ENCODE assay signal across 15 cellular contexts in genomic region chr16:58032710-58033293, GRCh38. TPM values are rescaled to one million over a fixed set of nuclear protein-coding genes. Genes with fewer than 3 reads are reported as not detected.
DNase-seq lines count a peak whose midpoint lies in the region; ATAC-seq, FAIRE-seq and TF ChIP-seq lines count a peak whose summit lies in the region.
"Had no signal": no experiment of that assay in that cellular context is flagged by ENCODE, and none has a peak within 500 bp of the region (broad histone marks: within the 10 kb centered on the region; RNA-seq: fewer than 3 reads in every experiment).

No MANE protein-coding gene starts in this region.

- H3K4me1 ChIP-seq in IMR-90 (ENCODE audit: control insufficient read depth, insufficient read depth, low read length): no peaks in the 10 kb centered on the region
- H3K4me1 ChIP-seq in K562 (replicated peaks in 1 of 2; ENCODE audit: control insufficient read depth in 2 of 2, insufficient read depth in 2 of 2, low read length in 2 of 2): peaks cover 33 to 61% of the 10 kb centered on the region in 2 experiments
- H3K4me1 ChIP-seq: colonic mucosa had no signal

- DNase-seq in IMR-90: no peak
- peak; percentile 55 to 78 (median 70) for DNase-seq in K562 (ENCODE audit: extremely low read depth in 1 of 4, low spot score in 3 of 4)
- peak; percentile 91 for DNase-seq in islet precursor cell
- DNase-seq in retina: peak; percentile 58
- no peak for DNase-seq in activated CD8-positive, alpha-beta T cell treated with anti-CD3 and anti-CD28 coated beads for 36 hours
- DNase-seq in natural killer cell treated with Interleukin-12 subunit alpha and Interleukin-12 subunit beta and Interleukin-15 and Interleukin-18, amount 100 ng/mL, for 72 hours (ENCODE audit: low spot score): no peak
- no peak for DNase-seq in AG08395 (ENCODE audit: low spot score)
- DNase-seq: activated effector memory CD4-positive, alpha-beta T cell treated with anti-CD3 and anti-CD28 coated beads, Interleukin-2, amount 50 U/mL, for 16 hours; CD4-positive, CD25-positive, alpha-beta regulatory T cell; colonic mucosa; NCI-H748 treated with DMSO at 0.1 percent for 48 hours; stimulated activated naive CD4-positive, alpha-beta T cell; SW 1271 had no signal

- H3K27me3 Mint-ChIP-seq in activated CD8-positive, alpha-beta T cell treated with anti-CD3 and anti-CD28 coated beads for 36 hours: no peaks in the 10 kb centered on the region
- peaks cover 0 to 8% of the 10 kb centered on the region in 2 donors for H3K27me3 Mint-ChIP-seq in natural killer cell treated with Interleukin-12 subunit alpha and Interleukin-12 subunit beta and Interleukin-15 and Interleukin-18, amount 100 ng/mL, for 72 hours
- H3K27me3 Mint-ChIP-seq: CD4-positive, CD25-positive, alpha-beta regulatory T cell had no signal

- H4K8ac ChIP-seq in IMR-90 (ENCODE audit: low read depth in 2 of 2, low read length in 2 of 2): no peak overlapping the region

- H3K4me2 ChIP-seq in IMR-90 (ENCODE audit: low read depth, low read length) (no peak overlapping the region), K562 (ENCODE audit: insufficient read depth, low read length) (no peak overlapping the region)

- H3K4me1 Mint-ChIP-seq in activated CD8-positive, alpha-beta T cell treated with anti-CD3 and anti-CD28 coated beads for 36 hours (ENCODE audit: low read depth): no peaks in the 10 kb centered on the region
- peaks cover 0 to 3% of the 10 kb centered on the region in 2 donors for H3K4me1 Mint-ChIP-seq in natural killer cell treated with Interleukin-12 subunit alpha and Interleukin-12 subunit beta and Interleukin-15 and Interleukin-18, amount 100 ng/mL, for 72 hours (ENCODE audit: low read depth in 2 of 2)
- H3K4me1 Mint-ChIP-seq: CD4-positive, CD25-positive, alpha-beta regulatory T cell had no signal

- no peak overlapping the region for H4K5ac ChIP-seq in IMR-90 (ENCODE audit: low read depth, low read length)

- no peak overlapping the region for H4K91ac ChIP-seq in IMR-90 (ENCODE audit: insufficient read depth, low read depth, low read length)

- no peak overlapping the region for H2AK5ac ChIP-seq in IMR-90 (ENCODE audit: low read depth, low read length)

- H2AFZ ChIP-seq in IMR-90 (replicated peaks; ENCODE audit: low read length, poor library complexity) (no peak overlapping the region), K562 (ENCODE audit: low read depth, low read length) (no peak overlapping the region)

- no peak for TF ChIP-seq EP300 in K562 (IDR thresholded peaks at IDR 0.05; ENCODE audit: low read length)

- BruUV-seq in IMR-90 (replicated peaks; lab: Mats Ljungman, UMichigan) (no TSS peak), K562 (replicated peaks; lab: Mats Ljungman, UMichigan) (no TSS peak)

- H3K23ac ChIP-seq in IMR-90 (ENCODE audit: low read depth, low read length): no peak overlapping the region

- H3K27me3 ChIP-seq in IMR-90 (ENCODE audit: control insufficient read depth, insufficient read depth, low read length) (peaks cover 30% of the 10 kb centered on the region), K562 (ENCODE audit: control insufficient read depth in 2 of 2, insufficient read depth in 2 of 2, low read length in 2 of 2) (no peaks in the 10 kb centered on the region)
- H3K27me3 ChIP-seq: colonic mucosa had no signal

- no peaks in the 10 kb centered on the region; the same call in 1 of the 2 replicates for H3K9me1 ChIP-seq in IMR-90 (ENCODE audit: insufficient read depth, low read length)
- peaks cover 12% of the 10 kb centered on the region for H3K9me1 ChIP-seq in K562 (ENCODE audit: control insufficient read depth, insufficient read depth, low read length)

- H3K9me3 ChIP-seq in IMR-90 (ENCODE audit: control insufficient read depth, insufficient read depth, low read length) (no peaks in the 10 kb centered on the region), K562 (replicated peaks; ENCODE audit: control insufficient read depth, insufficient read depth, low read depth, low read length) (no peaks in the 10 kb centered on the region)
- H3K9me3 ChIP-seq: colonic mucosa had no signal

- ATAC-seq in IMR-90 (ENCODE audit: low read depth) (peak; percentile 67), K562 (peak; percentile 58), GM19452 (IDR thresholded peaks at IDR 0.05; ENCODE audit: unreplicated experiment) (no peak)
- no peak for ATAC-seq in activated CD8-positive, alpha-beta T cell treated with anti-CD3 and anti-CD28 coated beads for 36 hours
- ATAC-seq in natural killer cell treated with Interleukin-12 subunit alpha and Interleukin-12 subunit beta and Interleukin-15 and Interleukin-18, amount 100 ng/mL, for 72 hours: no peak

- no peak overlapping the region for H3K4ac ChIP-seq in IMR-90 (ENCODE audit: low read depth, low read length)

- peak; percentile 55 for FAIRE-seq in K562 (lab: Jason Lieb, UNC)
- FAIRE-seq: islet of Langerhans had no signal

- no peak overlapping the region for H2BK20ac ChIP-seq in IMR-90 (ENCODE audit: low read depth, low read length)

- no peak overlapping the region for H2BK15ac ChIP-seq in IMR-90 (ENCODE audit: low read depth, low read length)

- H2AK9ac ChIP-seq in IMR-90 (replicated peaks; ENCODE audit: low read depth, low read length, poor library complexity): no peak overlapping the region

- H4K20me1 ChIP-seq in IMR-90 (ENCODE audit: insufficient read depth, low read length) (no peaks in the 10 kb centered on the region; the same call in 1 of the 2 replicates), K562 (replicated peaks; ENCODE audit: control insufficient read depth, insufficient read depth, low read length) (peaks cover 17% of the 10 kb centered on the region)

- in situ Hi-C loops in IMR-90 (cut with MboI; ENCODE audit: low sequenced_read_pairs): no loop called here
- in situ Hi-C loops in K562 (cut with MboI): loop anchor here (5.0 kb wide), 1 partner anchor 84 kb away; no protein-coding TSS in a partner anchor

- WGBS in IMR-90 (ENCODE audit: extremely low coverage in 2 of 2, insufficient read length in 1 of 2), 2 experiments: 21% methylated on average over 2 of the region's 15 CpGs; no CpG with 5 or more reads in 1 of the 2 experiments
- 11% methylated on average over 13 of the region's 15 CpGs for WGBS in K562 (ENCODE audit: insufficient coverage, low coverage, missing lambda C conversion rate)

- H3K18ac ChIP-seq in IMR-90 (ENCODE audit: low read depth, low read length): no peak overlapping the region

- no peaks in the 10 kb centered on the region for H3K36me3 ChIP-seq in IMR-90 (ENCODE audit: control insufficient read depth, insufficient read depth, low read length)
- H3K36me3 ChIP-seq in K562 (ENCODE audit: control insufficient read depth, insufficient read depth, low read length): peaks cover 5% of the 10 kb centered on the region; the same call in 1 of the 3 replicates
- H3K36me3 ChIP-seq: colonic mucosa had no signal

- intact Hi-C loops in IMR-90 (cut with micrococcal nuclease): no loop called here
- intact Hi-C loops in K562 (cut with micrococcal nuclease): no loop called here
- intact Hi-C loops in activated CD8-positive, alpha-beta T cell treated with anti-CD3 and anti-CD28 coated beads for 36 hours (cut with micrococcal nuclease): no loop called here

- H2BK120ac ChIP-seq in IMR-90 (ENCODE audit: low read depth, low read length): no peak overlapping the region

- H3K4me3 Mint-ChIP-seq in activated CD8-positive, alpha-beta T cell treated with anti-CD3 and anti-CD28 coated beads for 36 hours: no peak overlapping the region
- no peak overlapping the region for H3K4me3 Mint-ChIP-seq in natural killer cell treated with Interleukin-12 subunit alpha and Interleukin-12 subunit beta and Interleukin-15 and Interleukin-18, amount 100 ng/mL, for 72 hours

- TF ChIP-seq POLR2A in IMR-90 (IDR thresholded peaks at IDR 0.05; ENCODE audit: low read depth, low read length): no peak
- no peak for TF ChIP-seq POLR2A in K562 (conservative IDR thresholded peaks at IDR 0.05)

- CTCF ChIA-PET in IMR-90 (lab: Yijun Ruan, JAX) (interaction anchor here (1.3 to 1.5 kb wide), 2 partner anchors 16 to 89 kb away, joined by 3 read pairs; no protein-coding TSS in a partner anchor), K562 (lab: Yijun Ruan, JAX; ENCODE audit: low intra/inter-chr PET ratio) (interaction anchor here (1.3 kb wide), 1 partner anchor 133 kb away, joined by 4 read pairs; no protein-coding TSS in a partner anchor)
- CTCF ChIA-PET in activated CD8-positive, alpha-beta T cell treated with anti-CD3 and anti-CD28 coated beads for 36 hours (lab: Charles Lee): interaction anchor here (1.0 to 1.6 kb wide), 4 partner anchors 9 to 95 kb away, joined by 3 to 5 read pairs (median 4); no protein-coding TSS in a partner anchor

- H3K56ac ChIP-seq in IMR-90 (ENCODE audit: extremely low read depth, insufficient read depth, low read length): no peak overlapping the region

- no peak overlapping the region for H2BK5ac ChIP-seq in IMR-90 (ENCODE audit: low read depth, low read length, poor library complexity, severe bottlenecking)

- no peaks in the 10 kb centered on the region for H3K9me3 Mint-ChIP-seq in activated CD8-positive, alpha-beta T cell treated with anti-CD3 and anti-CD28 coated beads for 36 hours
- no peaks in the 10 kb centered on the region for H3K9me3 Mint-ChIP-seq in natural killer cell treated with Interleukin-12 subunit alpha and Interleukin-12 subunit beta and Interleukin-15 and Interleukin-18, amount 100 ng/mL, for 72 hours

- TF ChIP-seq CTCF in IMR-90 (conservative IDR thresholded peaks at IDR 0.05; ENCODE audit: low read depth, low read length) (no peak), K562 (IDR thresholded peaks at IDR 0.05 in 2 of 3, conservative IDR thresholded peaks at IDR 0.05 in 1 of 3; ENCODE audit: insufficient read depth in 2 of 3, low read depth in 1 of 3, low read length in 3 of 3) (no peak)
- no peak for TF ChIP-seq CTCF in activated CD8-positive, alpha-beta T cell treated with anti-CD3 and anti-CD28 coated beads for 36 hours (IDR thresholded peaks at IDR 0.05)

- POLR2A ChIA-PET in IMR-90 (lab: Charles Lee; ENCODE audit: unreplicated experiment): no interaction called here
- POLR2A ChIA-PET in K562 (lab: Yijun Ruan, JAX): interaction anchor here (0.9 to 1.1 kb wide), 2 partner anchors 25 to 86 kb away, joined by 4 to 5 read pairs; no protein-coding TSS in a partner anchor
- POLR2A ChIA-PET in activated CD8-positive, alpha-beta T cell treated with anti-CD3 and anti-CD28 coated beads for 36 hours (lab: Charles Lee): no interaction called here

- H3K27ac ChIP-seq in IMR-90 (ENCODE audit: insufficient read depth, low read length) (no peak overlapping the region), K562 (ENCODE audit: extremely low read depth, low read depth, low read length) (no peak overlapping the region)
- H3K27ac ChIP-seq: colonic mucosa had no signal

- TF ChIP-seq RAD21 in IMR-90 (IDR thresholded peaks at IDR 0.05; ENCODE audit: low read length): no peak
- TF ChIP-seq RAD21 in K562 (CRISPR knock-in tag; conservative IDR thresholded peaks at IDR 0.05 in 1 of 2, IDR thresholded peaks at IDR 0.05 in 1 of 2): no peak

- H3K27ac Mint-ChIP-seq in activated CD8-positive, alpha-beta T cell treated with anti-CD3 and anti-CD28 coated beads for 36 hours: no peak overlapping the region
- H3K27ac Mint-ChIP-seq in natural killer cell treated with Interleukin-12 subunit alpha and Interleukin-12 subunit beta and Interleukin-15 and Interleukin-18, amount 100 ng/mL, for 72 hours: no peak overlapping the region
- H3K27ac Mint-ChIP-seq: CD4-positive, CD25-positive, alpha-beta regulatory T cell had no signal

- H3K9ac ChIP-seq in IMR-90 (ENCODE audit: low read depth, low read length) (no peak overlapping the region), K562 (ENCODE audit: insufficient read depth in 1 of 2, low read depth in 2 of 2, low read length in 2 of 2) (peak overlapping the region in 1 of 2 experiments; percentile 85; a peak in 2 of 4 replicates)

- H3K79me2 ChIP-seq in K562 (ENCODE audit: control insufficient read depth, insufficient read depth, low read length): peaks cover 3% of the 10 kb centered on the region; the same call in 1 of the 3 replicates

- no peaks in the 10 kb centered on the region for H3K79me1 ChIP-seq in IMR-90 (ENCODE audit: low read depth in 1 of 2, low read length in 2 of 2)

- H3K14ac ChIP-seq in IMR-90 (replicated peaks; ENCODE audit: low read depth, low read length): no peak overlapping the region

- H3K4me3 ChIP-seq in IMR-90 (ENCODE audit: insufficient read depth, low read depth, low read length) (no peak overlapping the region), K562 (no peak overlapping the region)
- H3K4me3 ChIP-seq: colonic mucosa had no signal

- dilution Hi-C loops in IMR-90 (cut with HindIII; ENCODE audit: low sequenced_read_pairs, unreplicated experiment): no loop called here

- no peaks in the 10 kb centered on the region for H3K36me3 Mint-ChIP-seq in activated CD8-positive, alpha-beta T cell treated with anti-CD3 and anti-CD28 coated beads for 36 hours (ENCODE audit: low read depth)
- no peaks in the 10 kb centered on the region for H3K36me3 Mint-ChIP-seq in natural killer cell treated with Interleukin-12 subunit alpha and Interleukin-12 subunit beta and Interleukin-15 and Interleukin-18, amount 100 ng/mL, for 72 hours
- H3K36me3 Mint-ChIP-seq: CD4-positive, CD25-positive, alpha-beta regulatory T cell had no signal

RNA-seq across cellular contexts. Expression of gene MMP15, which starts 7.2 kb away (rescaled TPM):
- 0.18 and 0.28 TPM in 2 replicates for total RNA-seq in IMR-90 (2012; rRNA removed)
- 0.56 and 0.69 TPM in 2 replicates for polyA plus RNA-seq in IMR-90 (2012; rRNA removed)
- 0.69 and 1.1 TPM in 2 replicates for polyA plus RNA-seq in IMR-90 (2012; cell fraction: cytosol; rRNA removed)
- polyA plus RNA-seq in IMR-90 (2012; cell fraction: nucleus; rRNA removed; ENCODE audit: low replicate concordance): 0.24 and 0.62 TPM in 2 replicates
- total RNA-seq in K562 (2011; cell fraction: chromatin; rRNA removed; ENCODE audit: low replicate concordance): 6.1 and 32.3 TPM in 2 replicates
- 29.6 and 31.0 TPM in 2 replicates for total RNA-seq in K562 (2011; cell fraction: nucleolus; rRNA removed)
- 16.6 and 19.7 TPM in 2 replicates for total RNA-seq in K562 (2011; cell fraction: nucleoplasm; rRNA removed)
- 10.3 and 11.9 TPM in 2 replicates for total RNA-seq in K562 (2014; rRNA removed)
- total RNA-seq in K562 (2014; rRNA removed; fragmentation: Illumina TruSeq; extraction: Trizol): 1.9 and 2.9 TPM in 2 replicates
- total RNA-seq in K562 (2015; rRNA removed; fragmentation: Illumina TruSeq; extraction: Trizol): 5.5 and 5.6 TPM in 2 replicates
- 20.3 and 20.4 TPM in 2 replicates for total RNA-seq in K562 (2021)
- 3.0 and 8.4 TPM in 2 replicates for polyA plus RNA-seq in K562 (2011; rRNA removed)
- polyA plus RNA-seq in K562 (2011; cell fraction: cytosol; rRNA removed): 8.5 and 13.5 TPM in 2 replicates
- 14.8 and 18.6 TPM in 2 replicates for polyA plus RNA-seq in K562 (2011; cell fraction: nucleus; rRNA removed)
- polyA plus RNA-seq in K562 (2012): 9.6 and 14.7 TPM in 2 replicates
- polyA plus RNA-seq in K562 (2014; fragmentation: Illumina TruSeq; extraction: Trizol): 6.3 and 8.6 TPM in 2 replicates
- under 1 TPM; 0.01 to 0.06 TPM for polyA plus RNA-seq in K562 (2014; fragmentation: Nextera tagmentation; extraction: Ambion mirVana)
- polyA plus RNA-seq in K562 (2014; rRNA removed): 7.9 and 9.6 TPM in 2 replicates
- polyA minus RNA-seq in K562 (2011; rRNA and poly(A)+ RNA removed): 2.8 and 3.4 TPM in 2 replicates
- polyA minus RNA-seq in K562 (2011; cell fraction: cytosol; rRNA and poly(A)+ RNA removed): 11.7 and 17.5 TPM in 2 replicates
- polyA minus RNA-seq in K562 (2011; cell fraction: nucleus; rRNA and poly(A)+ RNA removed): 6.5 and 10.6 TPM in 2 replicates
- under 1 TPM; 0.25 to 0.63 TPM for total RNA-seq in activated CD8-positive, alpha-beta T cell treated with anti-CD3 and anti-CD28 coated beads for 36 hours
- under 1 TPM in 1 of 2 donors, not detected in 1; 0.31 TPM for total RNA-seq in natural killer cell treated with Interleukin-12 subunit alpha and Interleukin-12 subunit beta and Interleukin-15 and Interleukin-18, amount 100 ng/mL, for 72 hours

RNA-seq across cellular contexts. Expression of gene USB1, which starts 31.6 kb away (rescaled TPM):
- total RNA-seq in IMR-90 (2012; rRNA removed) (23.1 and 45.9 TPM in 2 replicates), K562 (2014; rRNA removed) (18.0 and 19.4 TPM in 2 replicates), K562 (2014; rRNA removed; fragmentation: Illumina TruSeq; extraction: Trizol) (12.1 and 13.1 TPM in 2 replicates), K562 (2015; rRNA removed; fragmentation: Illumina TruSeq; extraction: Trizol) (16.0 and 18.9 TPM in 2 replicates), K562 (2021) (69.6 and 73.6 TPM in 2 replicates)
- polyA plus RNA-seq in IMR-90 (2012; rRNA removed) (94.9 and 96.8 TPM in 2 replicates), K562 (2011; rRNA removed) (46.2 and 60.1 TPM in 2 replicates), K562 (2014; fragmentation: Illumina TruSeq; extraction: Trizol) (64.4 and 93.9 TPM in 2 replicates), K562 (2014; fragmentation: Nextera tagmentation; extraction: Ambion mirVana) (10 to 100 TPM; 11.6 to 12.1 TPM), K562 (2014; rRNA removed) (53.8 and 67.5 TPM in 2 replicates)
- polyA plus RNA-seq in IMR-90 (2012; cell fraction: cytosol; rRNA removed): 126 and 158 TPM in 2 replicates
- polyA plus RNA-seq in IMR-90 (2012; cell fraction: nucleus; rRNA removed; ENCODE audit: low replicate concordance): 32.4 and 62.6 TPM in 2 replicates
- 49.8 and 89.2 TPM in 2 replicates for total RNA-seq in K562 (2011; cell fraction: chromatin; rRNA removed; ENCODE audit: low replicate concordance)
- 52.8 and 56.4 TPM in 2 replicates for total RNA-seq in K562 (2011; cell fraction: nucleolus; rRNA removed)
- 57.2 and 72.5 TPM in 2 replicates for total RNA-seq in K562 (2011; cell fraction: nucleoplasm; rRNA removed)
- polyA plus RNA-seq in K562 (2011; cell fraction: cytosol; rRNA removed): 64.2 and 91.2 TPM in 2 replicates
- polyA plus RNA-seq in K562 (2011; cell fraction: nucleus; rRNA removed): 37.6 and 65.1 TPM in 2 replicates
- 49.3 and 58.2 TPM in 2 replicates for polyA plus RNA-seq in K562 (2012)
- 29.9 and 44.9 TPM in 2 replicates for polyA minus RNA-seq in K562 (2011; rRNA and poly(A)+ RNA removed)
- polyA minus RNA-seq in K562 (2011; cell fraction: cytosol; rRNA and poly(A)+ RNA removed): 42.9 and 56.9 TPM in 2 replicates
- 27.5 and 27.6 TPM in 2 replicates for polyA minus RNA-seq in K562 (2011; cell fraction: nucleus; rRNA and poly(A)+ RNA removed)
- 10 to 100 TPM; 32.9 to 37.5 TPM for total RNA-seq in activated CD8-positive, alpha-beta T cell treated with anti-CD3 and anti-CD28 coated beads for 36 hours
- total RNA-seq in natural killer cell treated with Interleukin-12 subunit alpha and Interleukin-12 subunit beta and Interleukin-15 and Interleukin-18, amount 100 ng/mL, for 72 hours: 100 to 1,000 TPM in 1 of 2 donors, 10 to 100 TPM in 1; 74.3 to 124 TPM

RNA-seq across cellular contexts. Expression of gene ZNF319, which starts 32.3 kb away (rescaled TPM):
- total RNA-seq in IMR-90 (2012; rRNA removed) (0.83 and 0.90 TPM in 2 replicates), K562 (2014; rRNA removed) (1.4 TPM in 2 replicates), K562 (2014; rRNA removed; fragmentation: Illumina TruSeq; extraction: Trizol) (0.80 and 0.87 TPM in 2 replicates), K562 (2015; rRNA removed; fragmentation: Illumina TruSeq; extraction: Trizol) (1.0 and 1.2 TPM in 2 replicates), K562 (2021) (5.2 and 5.7 TPM in 2 replicates)
- polyA plus RNA-seq in IMR-90 (2012; rRNA removed) (6.3 TPM in 2 replicates), K562 (2011; rRNA removed) (1.4 and 2.0 TPM in 2 replicates), K562 (2014; fragmentation: Illumina TruSeq; extraction: Trizol) (2.1 and 3.6 TPM in 2 replicates), K562 (2014; fragmentation: Nextera tagmentation; extraction: Ambion mirVana) (under 1 TPM; 0.20 to 0.31 TPM), K562 (2014; rRNA removed) (2.7 and 3.2 TPM in 2 replicates)
- polyA plus RNA-seq in IMR-90 (2012; cell fraction: cytosol; rRNA removed): 6.7 and 10.4 TPM in 2 replicates
- 5.8 and 8.9 TPM in 2 replicates for polyA plus RNA-seq in IMR-90 (2012; cell fraction: nucleus; rRNA removed; ENCODE audit: low replicate concordance)
- 3.7 and 13.4 TPM in 2 replicates for total RNA-seq in K562 (2011; cell fraction: chromatin; rRNA removed; ENCODE audit: low replicate concordance)
- 6.6 and 7.3 TPM in 2 replicates for total RNA-seq in K562 (2011; cell fraction: nucleolus; rRNA removed)
- total RNA-seq in K562 (2011; cell fraction: nucleoplasm; rRNA removed): 3.7 and 4.7 TPM in 2 replicates
- polyA plus RNA-seq in K562 (2011; cell fraction: cytosol; rRNA removed): 2.3 and 3.2 TPM in 2 replicates
- 4.9 and 5.1 TPM in 2 replicates for polyA plus RNA-seq in K562 (2011; cell fraction: nucleus; rRNA removed)
- polyA plus RNA-seq in K562 (2012): 3.2 and 6.6 TPM in 2 replicates
- polyA minus RNA-seq in K562 (2011; rRNA and poly(A)+ RNA removed): 2.2 and 3.0 TPM in 2 replicates
- polyA minus RNA-seq in K562 (2011; cell fraction: cytosol; rRNA and poly(A)+ RNA removed): 3.2 and 6.1 TPM in 2 replicates
- 5.5 and 6.2 TPM in 2 replicates for polyA minus RNA-seq in K562 (2011; cell fraction: nucleus; rRNA and poly(A)+ RNA removed)
- 1 to 10 TPM; 5.6 to 7.0 TPM for total RNA-seq in activated CD8-positive, alpha-beta T cell treated with anti-CD3 and anti-CD28 coated beads for 36 hours
- total RNA-seq in natural killer cell treated with Interleukin-12 subunit alpha and Interleukin-12 subunit beta and Interleukin-15 and Interleukin-18, amount 100 ng/mL, for 72 hours: 10 to 100 TPM in 1 of 2 donors, 1 to 10 TPM in 1; 9.6 to 10.7 TPM

Comparison
In these comparisons a context has a peak if more than half of its experiments do, and no peak if none do; other contexts are left out.
1. ATAC-seq: peak in IMR-90 (single experiment) and K562 (single experiment); none in activated CD8-positive, alpha-beta T cell treated with anti-CD3 and anti-CD28 coated beads for 36 hours (single experiment), natural killer cell treated with Interleukin-12 subunit alpha and Interleukin-12 subunit beta and Interleukin-15 and Interleukin-18, amount 100 ng/mL, for 72 hours (0 of 2) and GM19452 (single experiment).
2. DNase-seq: peak in K562 (4 of 4), islet precursor cell (single experiment) and retina (single experiment); none in IMR-90 (single experiment), activated CD8-positive, alpha-beta T cell treated with anti-CD3 and anti-CD28 coated beads for 36 hours (single experiment), natural killer cell treated with Interleukin-12 subunit alpha and Interleukin-12 subunit beta and Interleukin-15 and Interleukin-18, amount 100 ng/mL, for 72 hours (single experiment) and AG08395 (single experiment).